In genomic region chr12:101414533-101415119, GRCh38 we compare ENCODE assay signal across 1 cellular context.
TF ChIP-seq lines count a peak whose summit lies in the region.

No MANE protein-coding gene starts in this region.

TF ChIP-seq in HCT116, 20 proteins besides CTCF, POLR2A, EP300 and RAD21 (continued from another document):
- TF ChIP-seq REST (IDR thresholded peaks at IDR 0.05; ENCODE audit: low read depth) = no peak
- TF ChIP-seq EZH2phosphoT487 (IDR thresholded peaks at IDR 0.05; ENCODE audit: borderline replicate concordance) = no peak
- TF ChIP-seq ZFX (IDR thresholded peaks at IDR 0.05) = no peak
